ENCODE assay signal across 2 cellular contexts in genomic region chr6:138963119-138963518, GRCh38.
TF ChIP-seq lines count a peak whose summit lies in the region.

No MANE protein-coding gene starts in this region.

TF ChIP-seq in HEK293, 187 proteins besides CTCF, POLR2A, EP300 and RAD21 (continued from another document):
- TF ChIP-seq ZNF600 (tag by site-specific recombination; IDR thresholded peaks at IDR 0.05) = peak; percentile 91
- TF ChIP-seq ZNF138 (tag by site-specific recombination; IDR thresholded peaks at IDR 0.05; ENCODE audit: borderline replicate concordance) = no peak
- TF ChIP-seq SCRT2 (tag by site-specific recombination; IDR thresholded peaks at IDR 0.05) = no peak

TF ChIP-seq in H1, 55 proteins besides CTCF, POLR2A, EP300 and RAD21 (continued from another document):
- TF ChIP-seq ATF2 (IDR thresholded peaks at IDR 0.05; ENCODE audit: low read length) (no peak), SP4 (IDR thresholded peaks at IDR 0.05; ENCODE audit: low read length) (no peak), NRF1 (IDR thresholded peaks at IDR 0.05; ENCODE audit: low read depth, low read length) (no peak), BRCA1 (IDR thresholded peaks at IDR 0.05; ENCODE audit: low read depth, low read length) (no peak), SUZ12 (IDR thresholded peaks at IDR 0.05; ENCODE audit: low read length) (no peak), SRF (IDR thresholded peaks at IDR 0.05; ENCODE audit: low read depth, low read length) (no peak)
